ENCODE assay signal across 18 cellular contexts in the genomic region with DNA sequence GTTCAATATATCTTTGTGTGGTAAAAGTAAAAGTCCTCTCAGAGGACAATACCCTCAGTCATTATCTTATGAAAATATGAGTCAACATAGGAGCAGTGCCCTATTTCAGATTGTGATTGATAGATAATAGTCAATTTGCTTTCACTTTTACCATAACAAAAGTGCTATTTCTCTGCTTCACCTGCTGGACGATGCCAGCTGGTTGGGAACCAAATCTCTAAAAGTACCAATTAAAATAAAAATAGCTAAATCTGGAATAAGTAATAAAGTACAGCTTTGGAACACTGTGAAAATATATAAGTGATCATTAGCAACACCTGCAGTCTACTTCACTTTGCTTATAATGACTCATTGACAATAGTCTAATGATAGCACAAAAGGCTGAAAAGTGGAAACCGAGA.
A peak's percentile ranks its signal among the peaks of the same experiment; 100 is the strongest.
DNase-seq lines count a peak whose midpoint lies in the region; ATAC-seq and TF ChIP-seq lines count a peak whose summit lies in the region.
"Had no signal": no experiment of that assay in that cellular context is flagged by ENCODE, and none has a peak within 500 bp of the region (broad histone marks: within the 10 kb centered on the region; RNA-seq: fewer than 3 reads in every experiment).

No MANE protein-coding gene starts in this region.

- CTCF ChIA-PET in RWPE1 (lab: Yijun Ruan, JAX): no interaction called here

- no peaks in the 10 kb centered on the region for H3K79me2 ChIP-seq in ACC112 (ENCODE audit: control insufficient read depth, insufficient read depth, low read length, unreplicated experiment)

- peak; percentile 73 for ATAC-seq in GM18909 (IDR thresholded peaks at IDR 0.05; ENCODE audit: poor library complexity, unreplicated experiment)
- peak; percentile 58 for ATAC-seq in GM21825 (IDR thresholded peaks at IDR 0.05; ENCODE audit: unreplicated experiment)
- ATAC-seq in HG03175 (IDR thresholded peaks at IDR 0.05; ENCODE audit: unreplicated experiment): peak; percentile 74
- ATAC-seq in HG02588 (IDR thresholded peaks at IDR 0.05; ENCODE audit: unreplicated experiment): no peak
- ATAC-seq: activated CD4-positive, alpha-beta T cell treated with anti-CD3 and anti-CD28 coated beads for 36 hours; body of pancreas; natural killer cell treated with Interleukin-12 subunit alpha and Interleukin-12 subunit beta and Interleukin-15 and Interleukin-18, amount 100 ng/mL, for 72 hours had no signal

- DNase-seq in NCI-H748 (lab: John Stamatoyannopoulos, UW; ENCODE audit: unreplicated experiment) (no peak), RWPE1 (ENCODE audit: low spot score) (no peak), ecto neural progenitor cell (ENCODE audit: low spot score) (no peak)
- DNase-seq: activated CD4-positive, alpha-beta T cell treated with anti-CD3 and anti-CD28 coated beads for 36 hours; body of pancreas; DMS79; immature natural killer cell; NCI-H1436 treated with DMSO at 0.1 percent for 48 hours; OCI-M1; stimulated activated CD4-positive, alpha-beta T cell treated with anti-CD3 and anti-CD28 coated beads, Interleukin-12 subunit alpha, Interleukin-12 subunit beta, amount 100 ng/mL, for 4 hours; stimulated activated naive CD4-positive, alpha-beta T cell treated with Interleukin-2 at 50 U/mL for 16 hours had no signal

- no peaks in the 10 kb centered on the region for H3K36me3 ChIP-seq in ACC112 (ENCODE audit: insufficient read depth, low read length)
- H3K36me3 ChIP-seq: SJSA1 had no signal

- TF ChIP-seq CTCF in RWPE1 (conservative IDR thresholded peaks at IDR 0.05; ENCODE audit: low read depth): no peak

- H3K27ac ChIP-seq in ACC112 (ENCODE audit: low read depth, low read length): no peak overlapping the region
- H3K27ac ChIP-seq in RWPE1: no peak overlapping the region
- H3K27ac ChIP-seq: body of pancreas, SJSA1 had no signal

- POLR2A ChIA-PET in RWPE1 (lab: Yijun Ruan, JAX; ENCODE audit: low non-redundant PET): no interaction called here

- H2AFZ ChIP-seq in ACC112 (ENCODE audit: low read length, unreplicated experiment): peak overlapping the region; percentile 13

- H3K4me1 ChIP-seq in ACC112 (ENCODE audit: control insufficient read depth, insufficient read depth, low read length, unreplicated experiment): peaks cover 4% of the 10 kb centered on the region
- H3K4me1 ChIP-seq: body of pancreas, SJSA1 had no signal

- H3K27me3 ChIP-seq in ACC112 (ENCODE audit: insufficient read depth, low read length): no peaks in the 10 kb centered on the region
- H3K27me3 ChIP-seq: body of pancreas, SJSA1 had no signal

- H3K4me3 ChIP-seq in ACC112 (ENCODE audit: low read depth, low read length): no peak overlapping the region
- H3K4me3 ChIP-seq: body of pancreas, SJSA1 had no signal
